Comparison of ENCODE assay signal across 8 cellular contexts in genomic region chr17:18411377-18411864, GRCh38. TPM values are rescaled to one million over a fixed set of nuclear protein-coding genes. Genes with fewer than 3 reads are reported as not detected.
DNase-seq lines count a peak whose midpoint lies in the region; ATAC-seq, FAIRE-seq and TF ChIP-seq lines count a peak whose summit lies in the region.
"Not testable (repeated sequence)": the region's sequence is repeated elsewhere in the genome, so short reads cannot be mapped to it uniquely, and the experiment has no call there.

No MANE protein-coding gene starts in this region.

- H3K4me1 ChIP-seq in SJCRH30: peaks cover 13% of the 10 kb centered on the region
- not testable (repeated sequence) for H3K4me1 ChIP-seq in subcutaneous abdominal adipose tissue (ENCODE audit: control insufficient read depth in 5 of 5, insufficient read depth in 5 of 5, low read length in 5 of 5)

- H3K4me1 Mint-ChIP-seq in activated T-helper 17 cell treated with anti-CD3 and anti-CD28 coated beads, Interleukin-2, amount 50 U/mL, for 72 hours: not testable (repeated sequence)
- peaks cover 14 to 17% of the 10 kb centered on the region in 2 donors for H3K4me1 Mint-ChIP-seq in effector memory CD8-positive, alpha-beta T cell (ENCODE audit: low read depth in 2 of 2)
- peaks cover 14% of the 10 kb centered on the region for H3K4me1 Mint-ChIP-seq in progenitor cell of endocrine pancreas (ENCODE audit: low read depth)

- not testable (repeated sequence) for H3K36me3 Mint-ChIP-seq in activated T-helper 17 cell treated with anti-CD3 and anti-CD28 coated beads, Interleukin-2, amount 50 U/mL, for 72 hours (ENCODE audit: low read depth); effector memory CD8-positive, alpha-beta T cell (ENCODE audit: insufficient read depth); progenitor cell of endocrine pancreas (ENCODE audit: insufficient read depth)

- not testable (repeated sequence) for H3K27me3 ChIP-seq in SJCRH30; subcutaneous abdominal adipose tissue (ENCODE audit: control insufficient read depth in 5 of 5, insufficient read depth in 4 of 5, low read length in 5 of 5)

- peak; percentile 38 for FAIRE-seq in HTR-8/SVneo (lab: Jason Lieb, UNC)

- H3K9me3 Mint-ChIP-seq in activated T-helper 17 cell treated with anti-CD3 and anti-CD28 coated beads, Interleukin-2, amount 50 U/mL, for 72 hours; effector memory CD8-positive, alpha-beta T cell; progenitor cell of endocrine pancreas (ENCODE audit: low read depth): not testable (repeated sequence)

- not testable (repeated sequence) for H3K9me3 ChIP-seq in SJCRH30 (replicated peaks); subcutaneous abdominal adipose tissue (ENCODE audit: control insufficient read depth in 5 of 5, low read length in 5 of 5)

- H3K4me3 Mint-ChIP-seq in activated T-helper 17 cell treated with anti-CD3 and anti-CD28 coated beads, Interleukin-2, amount 50 U/mL, for 72 hours: peak overlapping the region; percentile 90
- peak overlapping the region; percentile 85 to 96 for H3K4me3 Mint-ChIP-seq in effector memory CD8-positive, alpha-beta T cell
- H3K4me3 Mint-ChIP-seq in progenitor cell of endocrine pancreas (ENCODE audit: low read depth): peak overlapping the region; percentile 82

- H3K27ac Mint-ChIP-seq in activated T-helper 17 cell treated with anti-CD3 and anti-CD28 coated beads, Interleukin-2, amount 50 U/mL, for 72 hours: peak overlapping the region; percentile 93
- H3K27ac Mint-ChIP-seq in effector memory CD8-positive, alpha-beta T cell: peak overlapping the region; percentile 88 to 95
- H3K27ac Mint-ChIP-seq in progenitor cell of endocrine pancreas: peak overlapping the region; percentile 87

- peak; percentile 59 for ATAC-seq in activated T-helper 17 cell treated with anti-CD3 and anti-CD28 coated beads, Interleukin-2, amount 50 U/mL, for 72 hours (replicated peaks)
- peak; percentile 15 for ATAC-seq in effector memory CD8-positive, alpha-beta T cell (replicated peaks)

- DNase-seq in DMS79 (lab: John Stamatoyannopoulos, UW) (peak; percentile 4), SJCRH30 (peak; percentile 56 to 57), islet precursor cell (peak; percentile 76)
- DNase-seq in HTR-8/SVneo (ENCODE audit: insufficient read length, low spot score); progenitor cell of endocrine pancreas (ENCODE audit: low spot score, unreplicated experiment): not testable (repeated sequence)
- DNase-seq in effector memory CD8-positive, alpha-beta T cell: peak in 1 of 3 experiments; percentile 1

- H3K9ac ChIP-seq in subcutaneous abdominal adipose tissue (ENCODE audit: low read length in 5 of 5): peak overlapping the region in 2 of 5 donors; percentile 11 to 71

- H3K36me3 ChIP-seq in SJCRH30; subcutaneous abdominal adipose tissue (ENCODE audit: control insufficient read depth in 5 of 5, insufficient read depth in 5 of 5, low read length in 5 of 5): not testable (repeated sequence)

- not testable (repeated sequence) for H3K27me3 Mint-ChIP-seq in activated T-helper 17 cell treated with anti-CD3 and anti-CD28 coated beads, Interleukin-2, amount 50 U/mL, for 72 hours; effector memory CD8-positive, alpha-beta T cell; progenitor cell of endocrine pancreas

- H3K27ac ChIP-seq in SJCRH30: peak overlapping the region; percentile 84
- not testable (repeated sequence) for H3K27ac ChIP-seq in subcutaneous abdominal adipose tissue (ENCODE audit: low read depth, low read length)

- H3K4me3 ChIP-seq in SJCRH30 (peak overlapping the region; percentile 98), subcutaneous abdominal adipose tissue (ENCODE audit: low read depth in 1 of 5, low read length in 5 of 5) (peak overlapping the region; percentile 47 to 79 (median 59))

- not testable (repeated sequence) for TF ChIP-seq CTCF in progenitor cell of endocrine pancreas (IDR thresholded peaks at IDR 0.05; ENCODE audit: unreplicated experiment)

RNA-seq across cellular contexts. Expression of gene EVPLL, which starts 33.8 kb away (rescaled TPM):
- not detected in 2 replicates for total RNA-seq in SJCRH30 (2014; rRNA removed; shearing (Covaris generic))
- total RNA-seq in activated T-helper 17 cell treated with anti-CD3 and anti-CD28 coated beads, Interleukin-2, amount 50 U/mL, for 72 hours: not detected
- not detected in 2 replicates for total RNA-seq in progenitor cell of endocrine pancreas

RNA-seq across cellular contexts. Expression of gene SHMT1, which starts 48.1 kb away (rescaled TPM):
- 84.6 and 92.6 TPM in 2 replicates for total RNA-seq in SJCRH30 (2014; rRNA removed; shearing (Covaris generic))
- 10 to 100 TPM; 47.0 to 85.6 TPM for total RNA-seq in activated T-helper 17 cell treated with anti-CD3 and anti-CD28 coated beads, Interleukin-2, amount 50 U/mL, for 72 hours
- total RNA-seq in progenitor cell of endocrine pancreas: 36.1 and 36.6 TPM in 2 replicates
